ENCODE assay signal across 11 cellular contexts in genomic region chr19:17966497-17967257, GRCh38. TPM values are rescaled to one million over a fixed set of nuclear protein-coding genes. Genes with fewer than 3 reads are reported as not detected.
DNase-seq lines count a peak whose midpoint lies in the region; ATAC-seq and TF ChIP-seq lines count a peak whose summit lies in the region.
"Had no signal": no experiment of that assay in that cellular context is flagged by ENCODE, and none has a peak within 500 bp of the region (broad histone marks: within the 10 kb centered on the region; RNA-seq: fewer than 3 reads in every experiment).

TSS of gene KCNN1 (plus strand) at chr19:17967107. CDS start at chr19:17973889, 6,782 bp downstream.

- no peaks in the 10 kb centered on the region for H3K9me3 ChIP-seq in CD4-positive, alpha-beta T cell (ENCODE audit: control insufficient read depth, low read length)

- no peaks in the 10 kb centered on the region for H3K36me3 Mint-ChIP-seq in CD4-positive, alpha-beta T cell (ENCODE audit: low read depth)
- H3K36me3 Mint-ChIP-seq in chondrocyte (ENCODE audit: low read depth) (peaks cover 1% of the 10 kb centered on the region), neural crest cell (ENCODE audit: low read depth) (no peaks in the 10 kb centered on the region)

- H3K4me3 Mint-ChIP-seq in CD4-positive, alpha-beta T cell: peak within 1 kb of the TSS; percentile 34
- H3K4me3 Mint-ChIP-seq in chondrocyte (ENCODE audit: unreplicated experiment): peak within 1 kb of the TSS; percentile 60
- peak within 1 kb of the TSS; percentile 89 for H3K4me3 Mint-ChIP-seq in neural crest cell

- CTCF ChIA-PET in CD4-positive, alpha-beta T cell (lab: Charles Lee): no interaction called here

- no peak within 1 kb of the TSS for H3K27ac ChIP-seq in CD4-positive, alpha-beta T cell (ENCODE audit: low read depth, low read length)

- peaks cover 9% of the 10 kb centered on the region for H3K4me1 Mint-ChIP-seq in CD4-positive, alpha-beta T cell (ENCODE audit: low read depth)
- peaks cover 8% of the 10 kb centered on the region for H3K4me1 Mint-ChIP-seq in chondrocyte (ENCODE audit: low read depth)
- H3K4me1 Mint-ChIP-seq in neural crest cell: peaks cover 4% of the 10 kb centered on the region

- peaks cover 56% of the 10 kb centered on the region for H3K27me3 Mint-ChIP-seq in CD4-positive, alpha-beta T cell
- peaks cover 45% of the 10 kb centered on the region for H3K27me3 Mint-ChIP-seq in chondrocyte (ENCODE audit: low read depth)
- peaks cover 37% of the 10 kb centered on the region for H3K27me3 Mint-ChIP-seq in neural crest cell (ENCODE audit: low read depth)

- no peak within 1 kb of the TSS for H3K27ac Mint-ChIP-seq in CD4-positive, alpha-beta T cell
- H3K27ac Mint-ChIP-seq in chondrocyte (ENCODE audit: unreplicated experiment) (no peak within 1 kb of the TSS), neural crest cell (ENCODE audit: unreplicated experiment) (no peak within 1 kb of the TSS)

- no peaks in the 10 kb centered on the region for H3K36me3 ChIP-seq in H7 (replicated peaks; ENCODE audit: control insufficient read depth, insufficient read depth, low read length)

- peaks cover 30% of the 10 kb centered on the region for H3K27me3 ChIP-seq in CD4-positive, alpha-beta T cell (ENCODE audit: control insufficient read depth, insufficient read depth, low read length)
- peaks cover 12% of the 10 kb centered on the region for H3K27me3 ChIP-seq in H7 (ENCODE audit: control insufficient read depth, insufficient read depth, low read length)

- peak within 1 kb of the TSS; percentile 55 for H3K4me3 ChIP-seq in H7 (ENCODE audit: insufficient read depth, low read depth, low read length)
- H3K4me3 ChIP-seq: lung had no signal

- no peak for ATAC-seq in CD4-positive, alpha-beta T cell (ENCODE audit: poor library complexity)

- DNase-seq in CD4-positive, alpha-beta T cell: no peak
- peak; percentile 100 for DNase-seq in H7
- DNase-seq in chondrocyte (ENCODE audit: low spot score): no peak
- peak; percentile 45 for DNase-seq in neural crest cell (ENCODE audit: low read depth, low spot score)
- DNase-seq in GM19238 (ENCODE audit: insufficient read length, low spot score): no peak
- no peak for DNase-seq in cerebellar cortex (ENCODE audit: low spot score)
- DNase-seq in putamen (ENCODE audit: low spot score): no peak
- no peak for DNase-seq in NCI-H146 treated with DMSO at 0.1 percent for 48 hours (lab: John Stamatoyannopoulos, UW; ENCODE audit: unreplicated experiment)
- DNase-seq: effector memory CD4-positive, alpha-beta T cell; stimulated activated CD4-positive, alpha-beta T cell treated with anti-CD3 and anti-CD28 coated beads, Interleukin-4, amount 100 ng/mL, for 1 hour had no signal

- POLR2A ChIA-PET in CD4-positive, alpha-beta T cell (lab: Charles Lee): no interaction called here

- no peak for TF ChIP-seq CTCF in CD4-positive, alpha-beta T cell (IDR thresholded peaks at IDR 0.05)
- TF ChIP-seq CTCF in chondrocyte (IDR thresholded peaks at IDR 0.05): no peak
- TF ChIP-seq CTCF in neural crest cell (conservative IDR thresholded peaks at IDR 0.05): no peak

- no peaks in the 10 kb centered on the region for H3K9me3 Mint-ChIP-seq in CD4-positive, alpha-beta T cell
- H3K9me3 Mint-ChIP-seq in chondrocyte (ENCODE audit: low read depth) (no peaks in the 10 kb centered on the region), neural crest cell (no peaks in the 10 kb centered on the region)

- intact Hi-C loops in CD4-positive, alpha-beta T cell (cut with DNase I, micrococcal nuclease): no loop called here

RNA-seq across cellular contexts. Expression of gene KCNN1, which starts in this region (rescaled TPM):
- total RNA-seq in CD4-positive, alpha-beta T cell: not detected
- total RNA-seq in H7 (2014; rRNA removed; shearing (Covaris generic)): 4.3 and 7.4 TPM in 2 replicates
- total RNA-seq in chondrocyte: 0.31 TPM in 1 of 3 replicates, not detected in the others
- 6.2 and 6.5 TPM in 2 replicates for total RNA-seq in neural crest cell

Comparison
In these comparisons a context has a peak if more than half of its experiments do, and no peak if none do; other contexts are left out.
1. DNase-seq: peak in H7 (single experiment) and neural crest cell (single experiment); none in CD4-positive, alpha-beta T cell (0 of 10), chondrocyte (single experiment), GM19238 (single experiment), cerebellar cortex (single experiment), putamen (single experiment) and NCI-H146 treated with DMSO at 0.1 percent for 48 hours (single experiment).
2. H3K4me3 Mint-ChIP-seq: peak in every context shown above with its lines; median percentile 89 in neural crest cell; 60 in chondrocyte; 34 in CD4-positive, alpha-beta T cell.